13 cellular contexts compared by ENCODE assay signal in genomic region chrX:147838465-147839131, GRCh38.
DNase-seq lines count a peak whose midpoint lies in the region; TF ChIP-seq lines count a peak whose summit lies in the region.
"Had no signal": no experiment of that assay in that cellular context is flagged by ENCODE, and none has a peak within 500 bp of the region (broad histone marks: within the 10 kb centered on the region; RNA-seq: fewer than 3 reads in every experiment).

No MANE protein-coding gene starts in this region.

- BruUV-seq in MCF 10A (replicated peaks; lab: Mats Ljungman, UMichigan) = no TSS peak

- peak; percentile 39 for TF ChIP-seq CTCF in MCF 10A (IDR thresholded peaks at IDR 0.05; ENCODE audit: unreplicated experiment)
- no peak for TF ChIP-seq CTCF in breast epithelium (IDR thresholded peaks at IDR 0.05)
- TF ChIP-seq CTCF in endothelial cell (IDR thresholded peaks at IDR 0.05; ENCODE audit: unreplicated experiment) = peak; percentile 45
- TF ChIP-seq CTCF in type B pancreatic cell (conservative IDR thresholded peaks at IDR 0.05) = peak; percentile 68
- peak in 1 of 4 experiments; percentile 19 for TF ChIP-seq CTCF in prostate gland (IDR thresholded peaks at IDR 0.05)

- no peaks in the 10 kb centered on the region for H3K36me3 Mint-ChIP-seq in MCF 10A (ENCODE audit: insufficient read depth, unreplicated experiment)
- H3K36me3 Mint-ChIP-seq in endothelial cell (ENCODE audit: low read depth, unreplicated experiment) = no peaks in the 10 kb centered on the region
- no peaks in the 10 kb centered on the region for H3K36me3 Mint-ChIP-seq in type B pancreatic cell
- H3K36me3 Mint-ChIP-seq: activated naive CD8-positive, alpha-beta T cell; CD4-positive, CD25-positive, alpha-beta regulatory T cell had no signal

- no peaks in the 10 kb centered on the region for H3K9me3 ChIP-seq in breast epithelium
- H3K9me3 ChIP-seq in prostate gland = no peaks in the 10 kb centered on the region

- peak; percentile 33 for DNase-seq in MCF 10A (ENCODE audit: unreplicated experiment)
- DNase-seq in breast epithelium (ENCODE audit: low spot score in 2 of 2) = no peak
- DNase-seq in NCI-H2171 treated with DMSO at 0.1 percent for 48 hours (lab: John Stamatoyannopoulos, UW) = peak; percentile 0
- DNase-seq in endothelial cell (ENCODE audit: low spot score) = no peak
- no peak for DNase-seq in type B pancreatic cell (ENCODE audit: extremely low spot score, unreplicated experiment)
- DNase-seq in NCI-H446 treated with DMSO at 0.1 percent for 48 hours (lab: John Stamatoyannopoulos, UW) = no peak
- DNase-seq in nucleus accumbens (lab: John Stamatoyannopoulos, UW) = no peak
- DNase-seq in prostate gland (ENCODE audit: low spot score) = no peak
- DNase-seq: head of caudate nucleus; stimulated activated naive CD8-positive, alpha-beta T cell treated with anti-CD3 and anti-CD28 coated beads, Interleukin-15, Interleukin-2, amounts not matched to agents 100 U/mL and 50 U/mL, for 24 hours had no signal

- H3K9me3 Mint-ChIP-seq in MCF 10A (ENCODE audit: unreplicated experiment) = peaks cover 6% of the 10 kb centered on the region
- no peaks in the 10 kb centered on the region for H3K9me3 Mint-ChIP-seq in endothelial cell (ENCODE audit: unreplicated experiment)
- no peaks in the 10 kb centered on the region for H3K9me3 Mint-ChIP-seq in type B pancreatic cell
- H3K9me3 Mint-ChIP-seq: T-helper 1 cell treated with Interleukin-12 subunit alpha and Interleukin-12 subunit beta and Interleukin-4 antibody, amounts not matched to agents 30 μg/mL and 1 μg/mL, for 36 hours had no signal

- H3K4me3 Mint-ChIP-seq in MCF 10A (ENCODE audit: unreplicated experiment) = no peak overlapping the region
- H3K4me3 Mint-ChIP-seq in endothelial cell (ENCODE audit: unreplicated experiment) = no peak overlapping the region
- H3K4me3 Mint-ChIP-seq in type B pancreatic cell = no peak overlapping the region
- H3K4me3 Mint-ChIP-seq: activated naive CD8-positive, alpha-beta T cell; CD4-positive, CD25-positive, alpha-beta regulatory T cell; T-helper 1 cell treated with Interleukin-12 subunit alpha and Interleukin-12 subunit beta and Interleukin-4 antibody, amounts not matched to agents 30 μg/mL and 1 μg/mL, for 36 hours had no signal

- no peak overlapping the region for H3K4me3 ChIP-seq in breast epithelium
- H3K4me3 ChIP-seq in prostate gland = no peak overlapping the region

- CTCF ChIA-PET in MCF 10A (lab: Yijun Ruan, JAX) = interaction anchor here (0.5 to 1.8 kb wide), 7 partner anchors 9 to 1772 kb away, joined by 3 to 14 read pairs (median 4); no protein-coding TSS in a partner anchor

- no peaks in the 10 kb centered on the region for H3K36me3 ChIP-seq in breast epithelium
- no peaks in the 10 kb centered on the region for H3K36me3 ChIP-seq in prostate gland

- H3K27me3 ChIP-seq in breast epithelium (peaks cover 0 to 12% of the 10 kb centered on the region in 2 donors), prostate gland (replicated peaks; ENCODE audit: insufficient read depth) (no peaks in the 10 kb centered on the region)

- TF ChIP-seq POLR2A in breast epithelium (IDR thresholded peaks at IDR 0.05) (no peak), prostate gland (IDR thresholded peaks at IDR 0.05) (no peak)

- POLR2A ChIA-PET in MCF 10A (lab: Yijun Ruan, JAX) = interaction anchor here (0.6 kb wide), 1 partner anchor 72 kb away, joined by 3 read pairs; no protein-coding TSS in a partner anchor

- H3K4me1 Mint-ChIP-seq in MCF 10A (ENCODE audit: insufficient read depth, unreplicated experiment) (no peaks in the 10 kb centered on the region), endothelial cell (ENCODE audit: unreplicated experiment) (no peaks in the 10 kb centered on the region), type B pancreatic cell (ENCODE audit: unreplicated experiment) (no peaks in the 10 kb centered on the region)
- H3K4me1 Mint-ChIP-seq: CD4-positive, CD25-positive, alpha-beta regulatory T cell had no signal

- H3K27ac Mint-ChIP-seq in MCF 10A (ENCODE audit: low read depth, unreplicated experiment) (no peak overlapping the region), endothelial cell (ENCODE audit: unreplicated experiment) (no peak overlapping the region), type B pancreatic cell (no peak overlapping the region)
- H3K27ac Mint-ChIP-seq: activated naive CD8-positive, alpha-beta T cell; CD4-positive, CD25-positive, alpha-beta regulatory T cell; T-helper 1 cell treated with Interleukin-12 subunit alpha and Interleukin-12 subunit beta and Interleukin-4 antibody, amounts not matched to agents 30 μg/mL and 1 μg/mL, for 36 hours had no signal

- intact Hi-C loops in MCF 10A (cut with micrococcal nuclease) = loop anchor here (10.0 kb wide), 1 partner anchor 1564 kb away; no protein-coding TSS in a partner anchor
- intact Hi-C loops in breast epithelium (cut with DNase I; ENCODE audit: low total_unique reads) = no loop called here
- intact Hi-C loops in prostate gland (cut with DNase I) = no loop called here

- H3K4me1 ChIP-seq in breast epithelium (no peaks in the 10 kb centered on the region), prostate gland (replicated peaks) (no peaks in the 10 kb centered on the region)

- 26% methylated on average over 1 of the region's 1 CpG for WGBS in prostate gland

- H3K27ac ChIP-seq in breast epithelium = no peak overlapping the region
- no peak overlapping the region for H3K27ac ChIP-seq in prostate gland

- H3K27me3 Mint-ChIP-seq in MCF 10A (ENCODE audit: insufficient read depth, unreplicated experiment) (no peaks in the 10 kb centered on the region), endothelial cell (ENCODE audit: unreplicated experiment) (no peaks in the 10 kb centered on the region), type B pancreatic cell (no peaks in the 10 kb centered on the region)
- H3K27me3 Mint-ChIP-seq: CD4-positive, CD25-positive, alpha-beta regulatory T cell had no signal

Comparison
In these comparisons a context has a peak if more than half of its experiments do, and no peak if none do; other contexts are left out.
1. DNase-seq: peak in MCF 10A (single experiment) and NCI-H2171 treated with DMSO at 0.1 percent for 48 hours (single experiment); none in breast epithelium (0 of 2), endothelial cell (single experiment), type B pancreatic cell (single experiment), NCI-H446 treated with DMSO at 0.1 percent for 48 hours (single experiment), nucleus accumbens (0 of 56) and prostate gland (single experiment).
2. CTCF ChIP-seq: peak in MCF 10A (single experiment), endothelial cell (single experiment) and type B pancreatic cell (single experiment); none in breast epithelium (0 of 3).